ENCODE assay signal across 8 cellular contexts in genomic region chr14:56199095-56199975, GRCh38.
DNase-seq lines count a peak whose midpoint lies in the region; ATAC-seq lines count a peak whose summit lies in the region.

No MANE protein-coding gene starts in this region.

- H3K27me3 Mint-ChIP-seq in stimulated activated naive CD8-positive, alpha-beta T cell treated with anti-CD3 and anti-CD28 coated beads, Interleukin-15, amount 100 ng/mL, for 72 hours = no peaks in the 10 kb centered on the region

- H3K36me3 ChIP-seq in adipocyte (ENCODE audit: control insufficient read depth, insufficient read depth, low read length, severe bottlenecking) = no peaks in the 10 kb centered on the region

- no peaks in the 10 kb centered on the region for H3K9me3 Mint-ChIP-seq in stimulated activated naive CD8-positive, alpha-beta T cell treated with anti-CD3 and anti-CD28 coated beads, Interleukin-15, amount 100 ng/mL, for 72 hours

- no peaks in the 10 kb centered on the region for H3K27me3 ChIP-seq in adipocyte (replicated peaks; ENCODE audit: control insufficient read depth, insufficient read depth, low read length)

- peak; percentile 42 for ATAC-seq in GM18861 (IDR thresholded peaks at IDR 0.05; ENCODE audit: unreplicated experiment)
- ATAC-seq in HG03095 (IDR thresholded peaks at IDR 0.05; ENCODE audit: unreplicated experiment) = peak; percentile 51
- peak; percentile 62 for ATAC-seq in left lobe of liver
- no peak for ATAC-seq in stimulated activated naive CD8-positive, alpha-beta T cell treated with anti-CD3 and anti-CD28 coated beads, Interleukin-15, amount 100 ng/mL, for 72 hours
- no peak for ATAC-seq in GM21717 (IDR thresholded peaks at IDR 0.05; ENCODE audit: unreplicated experiment)
- ATAC-seq in GM19023 (IDR thresholded peaks at IDR 0.05; ENCODE audit: unreplicated experiment) = no peak

- DNase-seq in adipocyte (ENCODE audit: low read depth) = peak; percentile 97
- DNase-seq in left lobe of liver (ENCODE audit: low spot score) = no peak
- no peak for DNase-seq in occipital lobe (lab: John Stamatoyannopoulos, UW)
- no peak for DNase-seq in stimulated activated naive CD8-positive, alpha-beta T cell treated with anti-CD3 and anti-CD28 coated beads, Interleukin-15, amount 100 ng/mL, for 72 hours

- H3K4me1 Mint-ChIP-seq in stimulated activated naive CD8-positive, alpha-beta T cell treated with anti-CD3 and anti-CD28 coated beads, Interleukin-15, amount 100 ng/mL, for 72 hours = peaks cover 25% of the 10 kb centered on the region

- H3K9me3 ChIP-seq in adipocyte (ENCODE audit: control insufficient read depth, low read length) = no peaks in the 10 kb centered on the region

- H3K9ac ChIP-seq in adipocyte (ENCODE audit: low read length) = peak overlapping the region; percentile 82

- H3K4me3 ChIP-seq in adipocyte (ENCODE audit: low read length) = peak overlapping the region; percentile 63

- H3K4me3 Mint-ChIP-seq in stimulated activated naive CD8-positive, alpha-beta T cell treated with anti-CD3 and anti-CD28 coated beads, Interleukin-15, amount 100 ng/mL, for 72 hours = no peak overlapping the region

- H3K27ac Mint-ChIP-seq in stimulated activated naive CD8-positive, alpha-beta T cell treated with anti-CD3 and anti-CD28 coated beads, Interleukin-15, amount 100 ng/mL, for 72 hours = no peak overlapping the region

- H3K4me1 ChIP-seq in adipocyte (ENCODE audit: control insufficient read depth, insufficient read depth, low read length) = peaks cover 31% of the 10 kb centered on the region

Comparison
In these comparisons a context has a peak if more than half of its experiments do, and no peak if none do; other contexts are left out.
1. ATAC-seq: peak in GM18861 (single experiment), HG03095 (single experiment) and left lobe of liver (single experiment); none in stimulated activated naive CD8-positive, alpha-beta T cell treated with anti-CD3 and anti-CD28 coated beads, Interleukin-15, amount 100 ng/mL, for 72 hours (single experiment), GM21717 (single experiment) and GM19023 (single experiment).